In the genomic region with DNA sequence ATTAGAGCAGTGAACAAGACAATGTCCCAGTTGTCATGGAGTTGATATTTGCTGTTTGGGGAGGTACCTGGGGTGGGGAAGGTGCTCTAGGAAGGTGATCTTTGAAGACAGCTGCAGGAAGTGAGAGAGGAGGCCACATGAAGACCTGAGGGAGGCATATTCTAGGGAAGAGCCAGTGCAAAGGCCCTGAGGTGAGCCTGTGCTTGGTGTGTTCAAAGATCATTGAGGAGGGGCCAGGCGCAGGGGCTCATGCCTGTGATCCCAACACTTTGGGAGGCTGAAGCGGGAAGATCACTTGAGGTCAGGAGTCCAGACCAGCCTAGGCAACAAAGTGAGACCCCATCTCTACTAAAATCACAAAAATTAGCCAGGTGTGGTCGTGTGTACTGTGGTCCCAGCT, we compare ENCODE assay signal across 19 cellular contexts. TPM values are rescaled to one million over a fixed set of nuclear protein-coding genes. Genes with fewer than 3 reads are reported as not detected.
DNase-seq lines count a peak whose midpoint lies in the region; ATAC-seq, FAIRE-seq and TF ChIP-seq lines count a peak whose summit lies in the region.
"Had no signal": no experiment of that assay in that cellular context is flagged by ENCODE, and none has a peak within 500 bp of the region (broad histone marks: within the 10 kb centered on the region; RNA-seq: fewer than 3 reads in every experiment).

No MANE protein-coding gene starts in this region.

- peaks cover 9% of the 10 kb centered on the region for H3K36me3 ChIP-seq in CD8-positive, alpha-beta T cell (ENCODE audit: insufficient read depth, low read length)
- H3K36me3 ChIP-seq in aorta (ENCODE audit: control insufficient read depth in 1 of 2, insufficient read depth in 2 of 2, low read length in 1 of 2), result peaks cover 1 to 3% of the 10 kb centered on the region in 2 donors
- H3K36me3 ChIP-seq in pancreas, result peaks cover 0 to 17% (median 0%) of the 10 kb centered on the region in 3 donors
- H3K36me3 ChIP-seq: BE2C had no signal

- CTCF ChIA-PET in CD8-positive, alpha-beta T cell (lab: Charles Lee), result no interaction called here

- H3K27ac ChIP-seq in CD8-positive, alpha-beta T cell (ENCODE audit: low read depth, low read length), result no peak overlapping the region
- no peak overlapping the region for H3K27ac ChIP-seq in aorta (ENCODE audit: low read depth in 1 of 2, low read length in 2 of 2)
- H3K27ac ChIP-seq in pancreas, result no peak overlapping the region

- no peaks in the 10 kb centered on the region for H3K9me3 Mint-ChIP-seq in CD8-positive, alpha-beta T cell
- no peaks in the 10 kb centered on the region for H3K9me3 Mint-ChIP-seq in central memory CD8-positive, alpha-beta T cell

- H3K36me3 Mint-ChIP-seq in CD8-positive, alpha-beta T cell, result peaks cover 62% of the 10 kb centered on the region
- H3K36me3 Mint-ChIP-seq in T-helper 17 cell (ENCODE audit: low read depth), result peaks cover 6% of the 10 kb centered on the region
- H3K36me3 Mint-ChIP-seq in central memory CD8-positive, alpha-beta T cell (ENCODE audit: insufficient read depth), result peaks cover 25% of the 10 kb centered on the region

- WGBS in aorta, 2 donors, result 96% methylated on average over 3 of the region's 3 CpGs
- WGBS in pancreas, 2 donors, result 91 to 92% methylated on average over 3 of the region's 3 CpGs

- POLR2A ChIA-PET in CD8-positive, alpha-beta T cell (lab: Charles Lee), result no interaction called here

- no peaks in the 10 kb centered on the region for H3K27me3 Mint-ChIP-seq in CD8-positive, alpha-beta T cell (ENCODE audit: low read depth)
- no peaks in the 10 kb centered on the region for H3K27me3 Mint-ChIP-seq in T-helper 17 cell
- no peaks in the 10 kb centered on the region for H3K27me3 Mint-ChIP-seq in central memory CD8-positive, alpha-beta T cell
- H3K27me3 Mint-ChIP-seq: CD4-positive, CD25-positive, alpha-beta regulatory T cell; IgD-negative memory B cell had no signal

- H3K4me1 Mint-ChIP-seq in CD8-positive, alpha-beta T cell (ENCODE audit: low read depth), result no peaks in the 10 kb centered on the region
- H3K4me1 Mint-ChIP-seq in T-helper 17 cell, result peaks cover 2% of the 10 kb centered on the region
- H3K4me1 Mint-ChIP-seq in central memory CD8-positive, alpha-beta T cell, result no peaks in the 10 kb centered on the region

- intact Hi-C loops in CD8-positive, alpha-beta T cell (cut with DNase I, micrococcal nuclease), result no loop called here
- intact Hi-C loops in aorta (cut with DNase I) (no loop called here), pancreas (cut with DNase I) (no loop called here)

- ATAC-seq in CD8-positive, alpha-beta T cell, result no peak
- ATAC-seq in T-helper 17 cell (no peak), aorta (ENCODE audit: low FRiP score) (peak; percentile 36), pancreas (no peak)
- ATAC-seq in central memory CD8-positive, alpha-beta T cell (replicated peaks; ENCODE audit: extremely low read depth, poor library complexity, severe bottlenecking), result no peak
- ATAC-seq: HCT116, HepG2 had no signal

- H3K4me3 ChIP-seq in CD8-positive, alpha-beta T cell (ENCODE audit: low read depth, low read length), result no peak overlapping the region
- no peak overlapping the region for H3K4me3 ChIP-seq in aorta (ENCODE audit: low read length in 2 of 2)
- H3K4me3 ChIP-seq in pancreas, result no peak overlapping the region

- no peaks in the 10 kb centered on the region for H3K9me3 ChIP-seq in CD8-positive, alpha-beta T cell (ENCODE audit: low read length)
- H3K9me3 ChIP-seq in T-helper 17 cell (ENCODE audit: control insufficient read depth, low read length, poor library complexity, severe bottlenecking), result no peaks in the 10 kb centered on the region
- no peaks in the 10 kb centered on the region for H3K9me3 ChIP-seq in aorta (ENCODE audit: control insufficient read depth, low read length)
- H3K9me3 ChIP-seq in pancreas, result no peaks in the 10 kb centered on the region
- H3K9me3 ChIP-seq: BE2C had no signal

- H3K27ac Mint-ChIP-seq in CD8-positive, alpha-beta T cell, result peak overlapping the region; percentile 38
- H3K27ac Mint-ChIP-seq in T-helper 17 cell, result no peak overlapping the region
- H3K27ac Mint-ChIP-seq in central memory CD8-positive, alpha-beta T cell (ENCODE audit: low read depth), result peak overlapping the region; percentile 2
- H3K27ac Mint-ChIP-seq: CD4-positive, CD25-positive, alpha-beta regulatory T cell; IgD-negative memory B cell had no signal

- FAIRE-seq in pancreas (lab: Jason Lieb, UNC), result no peak
- FAIRE-seq: GM12892, GM18507, HepG2 had no signal

- no peak for DNase-seq in CD8-positive, alpha-beta T cell
- DNase-seq in T-helper 17 cell (no peak), aorta (no peak), pancreas (no peak), NOMO-1 treated with DMSO at 0.1 percent for 48 hours (lab: John Stamatoyannopoulos, UW; ENCODE audit: unreplicated experiment) (no peak)
- no peak for DNase-seq in central memory CD8-positive, alpha-beta T cell (ENCODE audit: low spot score in 2 of 2)
- DNase-seq: BE2C; C1 segment of cervical spinal cord; CD4-positive, CD25-positive, alpha-beta regulatory T cell; DMS153; DMS79; GDM1; GOT3; H7 had no signal

- no peak for TF ChIP-seq CTCF in CD8-positive, alpha-beta T cell (IDR thresholded peaks at IDR 0.05)
- TF ChIP-seq CTCF in pancreas (IDR thresholded peaks at IDR 0.05), result no peak

- no peak overlapping the region for H3K4me3 Mint-ChIP-seq in CD8-positive, alpha-beta T cell
- peak overlapping the region; percentile 16 for H3K4me3 Mint-ChIP-seq in T-helper 17 cell
- H3K4me3 Mint-ChIP-seq in central memory CD8-positive, alpha-beta T cell, result no peak overlapping the region
- H3K4me3 Mint-ChIP-seq: CD4-positive, CD25-positive, alpha-beta regulatory T cell; IgD-negative memory B cell had no signal

- no peaks in the 10 kb centered on the region for H3K4me1 ChIP-seq in CD8-positive, alpha-beta T cell (ENCODE audit: insufficient read depth, low read length)
- H3K4me1 ChIP-seq in aorta (ENCODE audit: control insufficient read depth in 1 of 2, insufficient read depth in 2 of 2, low read length in 2 of 2) (no peaks in the 10 kb centered on the region), pancreas (no peaks in the 10 kb centered on the region)
- H3K4me1 ChIP-seq: BE2C had no signal

- no peaks in the 10 kb centered on the region for H3K27me3 ChIP-seq in CD8-positive, alpha-beta T cell (ENCODE audit: insufficient read depth, low read length)
- no peaks in the 10 kb centered on the region for H3K27me3 ChIP-seq in aorta (ENCODE audit: control insufficient read depth in 1 of 2, insufficient read depth in 2 of 2, low read length in 1 of 2)
- H3K27me3 ChIP-seq in pancreas, result no peaks in the 10 kb centered on the region
- H3K27me3 ChIP-seq: BE2C had no signal

RNA-seq across cellular contexts. Expression of a gene that starts 15.1 kb away (rescaled TPM):
- 10 to 100 TPM; 10.2 to 14.5 TPM for total RNA-seq in CD8-positive, alpha-beta T cell
- total RNA-seq in T-helper 17 cell (10 to 100 TPM; 17.2 to 18.9 TPM), aorta (1 to 10 TPM; 7.9 to 8.7 TPM), pancreas (1 to 10 TPM; 1.1 to 2.8 (median 1.9) TPM)
- polyA plus RNA-seq in aorta (1 to 10 TPM; 3.3 to 6.1 TPM), pancreas (1 to 10 TPM; 1.6 to 6.4 TPM)

RNA-seq across cellular contexts. Expression of a gene that starts 51.2 kb away (rescaled TPM):
- 10 to 100 TPM; 12.1 to 13.6 TPM for total RNA-seq in CD8-positive, alpha-beta T cell
- total RNA-seq in T-helper 17 cell (10 to 100 TPM; 27.8 to 33.5 TPM), aorta (10 to 100 TPM; 25.9 to 39.7 TPM), pancreas (10 to 100 TPM in 5 of 6 donors, 1 to 10 TPM in 1; 9.1 to 20.0 (median 18.1) TPM)
- polyA plus RNA-seq in aorta (10 to 100 TPM; 21.3 to 37.8 TPM), pancreas (10 to 100 TPM; 15.1 to 20.0 TPM)

RNA-seq across cellular contexts. Expression of a gene that starts 51.5 kb away (rescaled TPM):
- 10 to 100 TPM; 45.3 to 55.0 TPM for total RNA-seq in CD8-positive, alpha-beta T cell
- 10 to 100 TPM; 35.9 to 52.8 TPM for total RNA-seq in T-helper 17 cell
- 10 to 100 TPM; 39.8 to 53.9 TPM for total RNA-seq in aorta
- 10 to 100 TPM; 36.7 to 66.7 TPM for polyA plus RNA-seq in aorta
- 10 to 100 TPM; 13.5 to 26.5 (median 21.1) TPM for total RNA-seq in pancreas
- 10 to 100 TPM; 12.2 to 23.7 TPM for polyA plus RNA-seq in pancreas
